Comparison of ENCODE assay signal across 21 cellular contexts in genomic region chr18:13258792-13259385, GRCh38. TPM values are rescaled to one million over a fixed set of nuclear protein-coding genes. Genes with fewer than 3 reads are reported as not detected.
DNase-seq lines count a peak whose midpoint lies in the region; ATAC-seq, FAIRE-seq and TF ChIP-seq lines count a peak whose summit lies in the region.
"Had no signal": no experiment of that assay in that cellular context is flagged by ENCODE, and none has a peak within 500 bp of the region (broad histone marks: within the 10 kb centered on the region; RNA-seq: fewer than 3 reads in every experiment).

No MANE protein-coding gene starts in this region.

- H3K27ac ChIP-seq in BLaER1 treated with 17β-estradiol and CSF1 and Interleukin-3, amounts not matched to agents 10 nM and 100 nM: peak overlapping the region in 3 of 11 experiments; percentile 1 to 23 (median 2); a peak in 1 of 22 replicates
- H3K27ac ChIP-seq in ascending aorta (peak overlapping the region; percentile 85 to 88), psoas muscle (peak overlapping the region; percentile 58), mesendoderm (ENCODE audit: low read depth, low read length) (no peak overlapping the region)
- H3K27ac ChIP-seq: hepatocyte, SJCRH30 had no signal

- no peak overlapping the region for H3K9ac ChIP-seq in BLaER1 treated with 17β-estradiol and CSF1 and Interleukin-3, amounts not matched to agents 10 nM and 100 nM
- H3K9ac ChIP-seq in mesendoderm (ENCODE audit: low read length): no peak overlapping the region

- H3K56ac ChIP-seq in mesendoderm (ENCODE audit: low read length): no peak overlapping the region

- WGBS in psoas muscle, 3 donors: 49 to 72% (median 58%) methylated on average over 6 of the region's 6 CpGs
- WGBS in mesendoderm (ENCODE audit: extremely low coverage, insufficient coverage, low lambda C conversion rate): no CpG with 5 or more reads among the region's 6 CpGs

- H3K23ac ChIP-seq in mesendoderm (ENCODE audit: low read length): no peak overlapping the region

- peaks cover 64 to 100% (median 91%) of the 10 kb centered on the region in 10 experiments for H3K4me1 ChIP-seq in BLaER1 treated with 17β-estradiol and CSF1 and Interleukin-3, amounts not matched to agents 10 nM and 100 nM
- peaks cover 13 to 51% of the 10 kb centered on the region in 2 donors for H3K4me1 ChIP-seq in ascending aorta
- peaks cover 45% of the 10 kb centered on the region for H3K4me1 ChIP-seq in psoas muscle
- no peaks in the 10 kb centered on the region for H3K4me1 ChIP-seq in mesendoderm (ENCODE audit: control insufficient read depth, low read depth, low read length)
- H3K4me1 ChIP-seq: SJCRH30 had no signal

- H2BK5ac ChIP-seq in mesendoderm (ENCODE audit: low read length): no peak overlapping the region

- no peaks in the 10 kb centered on the region for H3K9me3 ChIP-seq in BLaER1 treated with 17β-estradiol and CSF1 and Interleukin-3, amounts not matched to agents 10 nM and 100 nM (replicated peaks in 1 of 11)
- H3K9me3 ChIP-seq in ascending aorta (no peaks in the 10 kb centered on the region), psoas muscle (no peaks in the 10 kb centered on the region)
- H3K9me3 ChIP-seq: adrenal gland, sigmoid colon, SJCRH30 had no signal

- no peak overlapping the region for H3K4ac ChIP-seq in mesendoderm (ENCODE audit: low read depth, low read length)

- H3K27me3 ChIP-seq in BLaER1 treated with 17β-estradiol and CSF1 and Interleukin-3, amounts not matched to agents 10 nM and 100 nM: no peaks in the 10 kb centered on the region
- no peaks in the 10 kb centered on the region for H3K27me3 ChIP-seq in ascending aorta
- H3K27me3 ChIP-seq in psoas muscle (ENCODE audit: insufficient read depth in 3 of 3, low read length in 2 of 3): no peaks in the 10 kb centered on the region
- no peaks in the 10 kb centered on the region for H3K27me3 ChIP-seq in mesendoderm (ENCODE audit: insufficient read depth, low read length, poor library complexity)
- no peaks in the 10 kb centered on the region for H3K27me3 ChIP-seq in H7 (ENCODE audit: control insufficient read depth, insufficient read depth, low read length)
- H3K27me3 ChIP-seq: adrenal gland, hepatocyte, sigmoid colon, SJCRH30 had no signal

- intact Hi-C loops in ascending aorta (cut with DNase I): no loop called here
- intact Hi-C loops in psoas muscle (cut with DNase I): no loop called here

- H3K4me3 ChIP-seq in BLaER1 treated with 17β-estradiol and CSF1 and Interleukin-3, amounts not matched to agents 10 nM and 100 nM: peak overlapping the region in 1 of 10 experiments; percentile 1; a peak in 1 of 20 replicates
- H3K4me3 ChIP-seq in ascending aorta: no peak overlapping the region
- H3K4me3 ChIP-seq in psoas muscle: no peak overlapping the region
- H3K4me3 ChIP-seq in mesendoderm (ENCODE audit: low read length): no peak overlapping the region
- no peak overlapping the region for H3K4me3 ChIP-seq in H7 (ENCODE audit: insufficient read depth, low read depth, low read length)
- H3K4me3 ChIP-seq: adrenal gland, hepatocyte, sigmoid colon, SJCRH30 had no signal

- peaks cover 0 to 96% (median 0%) of the 10 kb centered on the region in 11 experiments; a peak in 6 of 22 replicates for H4K20me1 ChIP-seq in BLaER1 treated with 17β-estradiol and CSF1 and Interleukin-3, amounts not matched to agents 10 nM and 100 nM

- peak; percentile 51 to 67 (median 55) for ATAC-seq in psoas muscle
- no peak for ATAC-seq in GM18873 (IDR thresholded peaks at IDR 0.05; ENCODE audit: low FRiP score, unreplicated experiment)
- no peak for ATAC-seq in GM19463 (IDR thresholded peaks at IDR 0.05; ENCODE audit: unreplicated experiment)
- ATAC-seq: effector memory CD8-positive, alpha-beta T cell had no signal

- H3K4me2 ChIP-seq in BLaER1 treated with 17β-estradiol and CSF1 and Interleukin-3, amounts not matched to agents 10 nM and 100 nM: peak overlapping the region; percentile 84 to 99 (median 96)
- H3K4me2 ChIP-seq in mesendoderm (ENCODE audit: low read length): no peak overlapping the region
- H3K4me2 ChIP-seq: hepatocyte had no signal

- FAIRE-seq in islet of Langerhans (lab: Jason Lieb, UNC): peak; percentile 92
- FAIRE-seq: G401.6, keratinocyte had no signal

- H3K36me3 ChIP-seq in BLaER1 treated with 17β-estradiol and CSF1 and Interleukin-3, amounts not matched to agents 10 nM and 100 nM: peaks cover 0 to 16% (median 6%) of the 10 kb centered on the region in 11 experiments; a peak in 10 of 22 replicates
- H3K36me3 ChIP-seq in ascending aorta: peaks cover 0 to 3% of the 10 kb centered on the region in 2 donors
- H3K36me3 ChIP-seq in psoas muscle (ENCODE audit: insufficient read depth in 1 of 2, low read depth in 1 of 2): no peaks in the 10 kb centered on the region
- no peaks in the 10 kb centered on the region for H3K36me3 ChIP-seq in mesendoderm (ENCODE audit: control insufficient read depth, insufficient read depth, low read length)
- H3K36me3 ChIP-seq in H7 (replicated peaks; ENCODE audit: control insufficient read depth, insufficient read depth, low read length): no peaks in the 10 kb centered on the region
- H3K36me3 ChIP-seq: adrenal gland, sigmoid colon, SJCRH30 had no signal

- H3K79me1 ChIP-seq in mesendoderm (ENCODE audit: low read length): no peaks in the 10 kb centered on the region

- peak in 1 of 2 donors; percentile 65 for DNase-seq in ascending aorta (ENCODE audit: low spot score in 2 of 2)
- no peak for DNase-seq in psoas muscle
- no peak for DNase-seq in mesendoderm
- no peak for DNase-seq in H7
- DNase-seq: activated effector memory CD4-positive, alpha-beta T cell treated with anti-CD3 and anti-CD28 coated beads, Interleukin-2, amount 50 U/mL, for 16 hours; AML-193; Calu3; effector memory CD8-positive, alpha-beta T cell; NCI-H1436; NCI-H2171; sigmoid colon; SJCRH30; stimulated activated CD4-positive, alpha-beta T cell treated with anti-CD3 and anti-CD28 coated beads, Interleukin-2, amount 100 ng/mL, for 48 hours had no signal

- H3K79me2 ChIP-seq in mesendoderm (ENCODE audit: control insufficient read depth, insufficient read depth, low read length): no peaks in the 10 kb centered on the region

- no peak overlapping the region for H2BK15ac ChIP-seq in mesendoderm (replicated peaks; ENCODE audit: low read depth)

- no peak for TF ChIP-seq CTCF in ascending aorta (IDR thresholded peaks at IDR 0.05)
- no peak for TF ChIP-seq CTCF in psoas muscle (IDR thresholded peaks at IDR 0.05)

- no peak overlapping the region for H2AK5ac ChIP-seq in mesendoderm (ENCODE audit: low read length)

- H4K8ac ChIP-seq in mesendoderm (ENCODE audit: low read depth, low read length): no peak overlapping the region

- no peak overlapping the region for H4K5ac ChIP-seq in mesendoderm (ENCODE audit: low read length)

- no peak overlapping the region for H2BK120ac ChIP-seq in mesendoderm (ENCODE audit: low read depth, low read length)

- H3K18ac ChIP-seq in mesendoderm (ENCODE audit: low read length): no peak overlapping the region

RNA-seq across cellular contexts. Expression of gene LDLRAD4, which starts 40.3 kb away (rescaled TPM):
- total RNA-seq in ascending aorta: 21.0 TPM
- total RNA-seq in psoas muscle: 10 to 100 TPM in 1 of 4 donors, 1 to 10 TPM in 3; 3.8 to 13.9 (median 7.8) TPM
- 1 to 10 TPM; 1.8 to 2.1 (median 2.0) TPM for polyA plus RNA-seq in psoas muscle
- 1.5 TPM for polyA plus RNA-seq in mesendoderm (2013, experiment 1 of 2)
- polyA plus RNA-seq in mesendoderm (2013, experiment 2 of 2): 1.7 TPM
- 21.0 and 23.9 TPM in 2 replicates for total RNA-seq in H7 (2014; rRNA removed; shearing (Covaris generic))
- polyA plus RNA-seq: keratinocyte had no signal

Comparison
In these comparisons a context has a peak if more than half of its experiments do, and no peak if none do; other contexts are left out.
1. ATAC-seq: peak in psoas muscle (4 of 4); none in GM18873 (single experiment) and GM19463 (single experiment).